ENCODE assay signal across 15 cellular contexts in genomic region chr12:91667698-91668097, GRCh38.
"Had no signal": no experiment of that assay in that cellular context is flagged by ENCODE, and none has a peak within 500 bp of the region (broad histone marks: within the 10 kb centered on the region; RNA-seq: fewer than 3 reads in every experiment).

No MANE protein-coding gene starts in this region.

- DNase-seq: activated CD4-positive, CD25-positive, alpha-beta regulatory T cell treated with anti-CD3 and anti-CD28 coated beads, Interleukin-2, amount 50 U/mL, for 72 hours; activated CD8-positive, alpha-beta memory T cell treated with anti-CD3 and anti-CD28 coated beads for 24 hours; activated effector memory CD4-positive, alpha-beta T cell treated with anti-CD3 and anti-CD28 coated beads, Interleukin-2, amount 50 U/mL, for 16 hours; caudate nucleus; effector CD4-positive, alpha-beta T cell; foreskin keratinocyte; head of caudate nucleus; left lung; pancreas; retina; SK-N-SH; stimulated activated CD4-positive, alpha-beta T cell treated with anti-CD3 and anti-CD28 coated beads, Interleukin-15, amount 100 ng/mL, for 24 hours; stimulated activated CD4-positive, alpha-beta T cell treated with anti-CD3 and anti-CD28 coated beads, Interleukin-4, amount 100 ng/mL, for 24 hours had no signal

- H3K27ac Mint-ChIP-seq: memory B cell; T-helper 1 cell treated with Interleukin-12 subunit alpha and Interleukin-12 subunit beta and Interleukin-4 antibody, amounts not matched to agents 30 μg/mL and 1 μg/mL, for 36 hours had no signal

- ATAC-seq: foreskin keratinocyte, left lung, pancreas had no signal

- H3K4me3 Mint-ChIP-seq: memory B cell; T-helper 1 cell treated with Interleukin-12 subunit alpha and Interleukin-12 subunit beta and Interleukin-4 antibody, amounts not matched to agents 30 μg/mL and 1 μg/mL, for 36 hours had no signal

- H3K9me3 Mint-ChIP-seq: T-helper 1 cell treated with Interleukin-12 subunit alpha and Interleukin-12 subunit beta and Interleukin-4 antibody, amounts not matched to agents 30 μg/mL and 1 μg/mL, for 36 hours had no signal

- H3K4me1 Mint-ChIP-seq: memory B cell had no signal

- H3K36me3 Mint-ChIP-seq: memory B cell had no signal
